In genomic region chr3:178558637-178559036, GRCh38 we compare ENCODE assay signal across 15 cellular contexts. TPM values are rescaled to one million over a fixed set of nuclear protein-coding genes. Genes with fewer than 3 reads are reported as not detected.
DNase-seq lines count a peak whose midpoint lies in the region; TF ChIP-seq lines count a peak whose summit lies in the region.
"Had no signal": no experiment of that assay in that cellular context is flagged by ENCODE, and none has a peak within 500 bp of the region (broad histone marks: within the 10 kb centered on the region; RNA-seq: fewer than 3 reads in every experiment).

No MANE protein-coding gene starts in this region.

- TF ChIP-seq CTCF in dorsolateral prefrontal cortex (IDR thresholded peaks at IDR 0.05 in 54 of 56, conservative IDR thresholded peaks at IDR 0.05 in 2 of 56; ENCODE audit: low read depth in 1 of 56, partially characterized antibody in 56 of 56): no peak

- peak overlapping the region in 1 of 59 donors; percentile 3 for H3K4me3 ChIP-seq in dorsolateral prefrontal cortex
- H3K4me3 ChIP-seq: SK-N-MC had no signal

- H3K27ac ChIP-seq in dorsolateral prefrontal cortex: no peak overlapping the region
- H3K27ac ChIP-seq: 22Rv1, SK-N-MC had no signal

- intact Hi-C loops in dorsolateral prefrontal cortex (cut with DNase I): no loop called here

- DNase-seq in DMS 273 (lab: John Stamatoyannopoulos, UW; ENCODE audit: unreplicated experiment) (peak; percentile 7), DMS 273 treated with DMSO at 0.1 percent for 48 hours (lab: John Stamatoyannopoulos, UW) (no peak), NCI-H2081 treated with DMSO at 0.1 percent for 48 hours (lab: John Stamatoyannopoulos, UW) (peak; percentile 94), SHP77 (lab: John Stamatoyannopoulos, UW) (peak; percentile 42 to 56), dorsolateral prefrontal cortex (no peak), HPDE6-E6E7 (ENCODE audit: extremely low spot score) (no peak), GOT3 (lab: John Stamatoyannopoulos, UW) (no peak), SIG-M5 (lab: John Stamatoyannopoulos, UW) (no peak)
- DNase-seq: activated CD4-positive, alpha-beta T cell treated with anti-CD3 and anti-CD28 coated beads, Interleukin-2, amount 50 U/mL, for 48 hours; aorta; mammary epithelial cell; stimulated activated naive CD8-positive, alpha-beta T cell treated with anti-CD3 and anti-CD28 coated beads, Interleukin-15, Interleukin-2, amounts not matched to agents 100 U/mL and 50 U/mL, for 24 hours had no signal

- no peaks in the 10 kb centered on the region for H3K27me3 ChIP-seq in dorsolateral prefrontal cortex

RNA-seq across cellular contexts. Expression of gene KCNMB2, which starts 22.4 kb away (rescaled TPM):
- total RNA-seq in dorsolateral prefrontal cortex: 10 to 100 TPM in 43 of 120 experiments, 1 to 10 TPM in 77; 3.7 to 17.8 (median 9.0) TPM
- total RNA-seq: activated T-helper 2 cell treated with anti-CD3 and anti-CD28 coated beads, Interferon-gamma antibody, Interleukin-2, Interleukin-4, amounts not matched to agents 10 μg/mL and 5 μg/mL and 100 μg/mL, durations not matched to agents 14 hours and 24 hours and 36 hours; aorta; mammary epithelial cell had no signal

Comparison
In these comparisons a context has a peak if more than half of its experiments do, and no peak if none do; other contexts are left out.
1. DNase-seq: peak in DMS 273 (single experiment), NCI-H2081 treated with DMSO at 0.1 percent for 48 hours (single experiment) and SHP77 (2 of 2); none in DMS 273 treated with DMSO at 0.1 percent for 48 hours (single experiment), dorsolateral prefrontal cortex (0 of 10), HPDE6-E6E7 (single experiment), GOT3 (single experiment) and SIG-M5 (single experiment).